1 cellular context compared by ENCODE assay signal in the genomic region with DNA sequence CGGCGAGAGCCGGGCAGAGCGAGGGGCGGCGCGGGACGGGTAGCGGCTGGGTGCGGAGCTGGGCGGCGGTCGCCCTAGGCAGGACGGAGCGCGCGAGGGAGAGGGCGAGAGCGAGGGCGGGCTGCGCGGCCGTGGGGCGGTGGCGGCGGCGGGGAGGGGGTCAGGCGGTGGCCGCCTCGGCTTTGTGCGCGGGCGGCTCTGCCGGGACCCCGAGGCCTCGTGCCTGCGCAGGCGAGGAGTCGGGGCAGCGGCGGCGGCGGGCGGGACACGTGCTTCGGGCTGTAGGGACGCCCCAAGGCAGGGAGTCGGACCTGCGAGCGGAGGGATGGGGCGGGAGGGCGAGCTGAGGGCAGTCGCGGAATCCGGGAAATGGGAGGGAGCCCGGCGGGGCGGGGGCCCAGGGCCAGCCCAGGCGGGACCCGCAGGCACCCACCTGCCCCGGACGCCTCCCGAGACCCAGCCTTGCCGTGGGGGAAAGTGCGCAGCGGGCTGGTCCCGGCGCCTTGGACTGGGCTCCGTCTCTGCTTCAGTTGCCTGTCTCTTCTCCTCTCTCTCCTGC.
TF ChIP-seq lines count a peak whose summit lies in the region.

No MANE protein-coding gene starts in this region.

TF ChIP-seq in HepG2, 621 proteins besides CTCF, POLR2A, EP300 and RAD21 (continued from another document):
- TF ChIP-seq CEBPB (IDR thresholded peaks at IDR 0.05; ENCODE audit: borderline replicate concordance, low read depth, low read length): no peak
- TF ChIP-seq HMG20A (CRISPR knock-in tag; IDR thresholded peaks at IDR 0.05; ENCODE audit: borderline replicate concordance): no peak
- TF ChIP-seq MED13 (CRISPR knock-in tag; IDR thresholded peaks at IDR 0.05): no peak
- TF ChIP-seq MAX (IDR thresholded peaks at IDR 0.05): peak; percentile 43
- TF ChIP-seq REST (IDR thresholded peaks at IDR 0.05; ENCODE audit: borderline replicate concordance in 1 of 2, low read depth in 1 of 2, low read length in 2 of 2): no peak
- no peak for TF ChIP-seq KDM6A (CRISPR knock-in tag; IDR thresholded peaks at IDR 0.05; ENCODE audit: low read depth)
- TF ChIP-seq IRF2 (CRISPR knock-in tag; IDR thresholded peaks at IDR 0.05): no peak
